Comparison of ENCODE assay signal across 20 cellular contexts in the genomic region with DNA sequence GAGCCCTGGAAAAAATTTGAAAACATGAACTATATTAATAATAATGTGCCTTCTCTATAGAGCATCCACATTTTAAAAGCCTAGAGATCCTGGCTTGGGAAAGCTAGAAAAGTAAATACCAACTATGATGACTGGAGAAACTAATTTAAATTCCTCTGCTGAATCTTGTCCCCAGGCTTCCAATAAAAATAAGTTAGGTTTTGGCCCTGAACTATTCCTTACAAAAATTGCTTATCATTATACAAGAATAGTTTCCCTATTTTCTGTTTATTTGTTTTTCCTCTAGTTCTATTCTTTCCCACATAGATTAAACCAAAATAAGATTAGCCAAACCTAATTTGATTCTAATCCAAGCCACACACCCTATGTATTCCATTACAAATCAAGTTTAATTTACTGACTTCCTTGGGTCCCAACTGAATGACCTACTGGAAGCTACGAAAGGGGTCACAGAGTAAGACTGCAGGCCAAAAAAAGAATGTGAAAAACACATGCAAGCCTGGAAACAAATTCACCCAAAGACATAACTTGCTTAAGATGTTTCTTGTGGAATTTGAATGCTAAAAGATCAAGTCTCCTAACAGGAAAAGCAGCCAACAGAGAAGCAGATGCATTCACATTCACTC.
DNase-seq lines count a peak whose midpoint lies in the region; ATAC-seq and TF ChIP-seq lines count a peak whose summit lies in the region.
"Had no signal": no experiment of that assay in that cellular context is flagged by ENCODE, and none has a peak within 500 bp of the region (broad histone marks: within the 10 kb centered on the region; RNA-seq: fewer than 3 reads in every experiment).

No MANE protein-coding gene starts in this region.

- H3K27me3 Mint-ChIP-seq in WTC11 (ENCODE audit: low read depth): no peaks in the 10 kb centered on the region
- H3K27me3 Mint-ChIP-seq: stimulated activated memory B cell treated with anti-CD40 and anti-IgM and Interleukin-4, amounts not matched to agents 10 μg/mL and 1 μg/mL and 100 μg/mL, for 72 hours had no signal

- no peak overlapping the region for H3K4me3 Mint-ChIP-seq in WTC11
- H3K4me3 Mint-ChIP-seq: activated naive CD8-positive, alpha-beta T cell treated with anti-CD3 and anti-CD28 coated beads, Interleukin-2, amount 10 ng/mL, durations not matched to agents 7 days and 5 days; activated T-cell treated with anti-CD3 and anti-CD28 coated beads, Interleukin-2, amount 50 U/mL, for 4 hours; stimulated activated memory B cell treated with anti-CD40 and anti-IgM and Interleukin-4, amounts not matched to agents 10 μg/mL and 1 μg/mL and 100 μg/mL, for 72 hours had no signal

- H3K9me3 Mint-ChIP-seq in WTC11: peaks cover 45% of the 10 kb centered on the region
- H3K9me3 Mint-ChIP-seq: activated T-cell treated with anti-CD3 and anti-CD28 coated beads, Interleukin-2, amount 50 U/mL, for 4 hours; stimulated activated memory B cell treated with anti-CD40 and anti-IgM and Interleukin-4, amounts not matched to agents 10 μg/mL and 1 μg/mL and 100 μg/mL, for 72 hours had no signal

- DNase-seq in EH (ENCODE audit: low read depth) (peak; percentile 93), WTC11 (ENCODE audit: low spot score) (no peak), left cardiac atrium (no peak), sciatic nerve (ENCODE audit: low spot score) (no peak), germinal center (ENCODE audit: low spot score) (no peak), kidney glomerular epithelial cell (lab: John Stamatoyannopoulos, UW) (no peak), NCI-H510A treated with DMSO at 0.1 percent for 48 hours (lab: John Stamatoyannopoulos, UW) (no peak)
- DNase-seq: activated CD4-positive, alpha-beta T cell treated with anti-CD3 and anti-CD28 coated beads, Interleukin-2, amount 50 U/mL, for 48 hours; activated naive CD8-positive, alpha-beta T cell treated with anti-CD3 and anti-CD28 coated beads, Interleukin-2, amount 10 ng/mL, durations not matched to agents 7 days and 5 days; activated T-cell treated with anti-CD3 and anti-CD28 coated beads, Interleukin-2, amount 50 U/mL, for 4 hours; BE2C; cerebellar nuclear complex; DMS153; GOT3; NCI-H1694 treated with DMSO at 0.1 percent for 48 hours; NCI-H524 treated with DMSO at 0.1 percent for 48 hours; OCI-M1; ovary had no signal

- ATAC-seq in WTC11 (no peak), left cardiac atrium (peak; percentile 31 to 66), sciatic nerve (peak; percentile 84), HG03097 (IDR thresholded peaks at IDR 0.05; ENCODE audit: low FRiP score, unreplicated experiment) (no peak)
- ATAC-seq: activated T-cell treated with anti-CD3 and anti-CD28 coated beads, Interleukin-2, amount 50 U/mL, for 4 hours; stimulated activated memory B cell treated with anti-CD40 and anti-IgM and Interleukin-4, amounts not matched to agents 10 μg/mL and 1 μg/mL and 100 μg/mL, for 72 hours had no signal

- no peak for TF ChIP-seq CTCF in WTC11 (IDR thresholded peaks at IDR 0.05)

- intact Hi-C loops in left cardiac atrium (cut with DNase I) (loop anchor here (5.0 kb wide), 3 partner anchors 179 to 709 kb away; no protein-coding TSS in a partner anchor), sciatic nerve (cut with DNase I) (no loop called here)

- CTCF ChIA-PET in WTC11 (lab: Charles Lee): no interaction called here

- H3K27ac Mint-ChIP-seq in WTC11: peak overlapping the region; percentile 96
- H3K27ac Mint-ChIP-seq: activated naive CD8-positive, alpha-beta T cell treated with anti-CD3 and anti-CD28 coated beads, Interleukin-2, amount 10 ng/mL, durations not matched to agents 7 days and 5 days; stimulated activated memory B cell treated with anti-CD40 and anti-IgM and Interleukin-4, amounts not matched to agents 10 μg/mL and 1 μg/mL and 100 μg/mL, for 72 hours had no signal

- H3K36me3 Mint-ChIP-seq in WTC11: peaks cover 77% of the 10 kb centered on the region
- H3K36me3 Mint-ChIP-seq: activated naive CD8-positive, alpha-beta T cell treated with anti-CD3 and anti-CD28 coated beads, Interleukin-2, amount 10 ng/mL, durations not matched to agents 7 days and 5 days had no signal

- peaks cover 33% of the 10 kb centered on the region for H3K4me1 Mint-ChIP-seq in WTC11
- H3K4me1 Mint-ChIP-seq: activated naive CD8-positive, alpha-beta T cell treated with anti-CD3 and anti-CD28 coated beads, Interleukin-2, amount 10 ng/mL, durations not matched to agents 7 days and 5 days had no signal

- POLR2A ChIA-PET in WTC11 (lab: Charles Lee): no interaction called here

TF ChIP-seq in WTC11, 78 proteins besides CTCF, POLR2A, EP300 and RAD21:
- TF ChIP-seq ZNF263 (CRISPR knock-in tag; IDR thresholded peaks at IDR 0.05; ENCODE audit: low read depth): no peak
- no peak for TF ChIP-seq ATF3 (CRISPR knock-in tag; conservative IDR thresholded peaks at IDR 0.05)
- TF ChIP-seq TEAD1 (CRISPR knock-in tag; IDR thresholded peaks at IDR 0.05): no peak
- no peak for TF ChIP-seq CREB1 (CRISPR knock-in tag; IDR thresholded peaks at IDR 0.05)
- no peak for TF ChIP-seq ATF1 (CRISPR knock-in tag; IDR thresholded peaks at IDR 0.05)
- no peak for TF ChIP-seq ZBTB21 (CRISPR knock-in tag; IDR thresholded peaks at IDR 0.05; ENCODE audit: borderline replicate concordance)
- TF ChIP-seq, protein P1, sequence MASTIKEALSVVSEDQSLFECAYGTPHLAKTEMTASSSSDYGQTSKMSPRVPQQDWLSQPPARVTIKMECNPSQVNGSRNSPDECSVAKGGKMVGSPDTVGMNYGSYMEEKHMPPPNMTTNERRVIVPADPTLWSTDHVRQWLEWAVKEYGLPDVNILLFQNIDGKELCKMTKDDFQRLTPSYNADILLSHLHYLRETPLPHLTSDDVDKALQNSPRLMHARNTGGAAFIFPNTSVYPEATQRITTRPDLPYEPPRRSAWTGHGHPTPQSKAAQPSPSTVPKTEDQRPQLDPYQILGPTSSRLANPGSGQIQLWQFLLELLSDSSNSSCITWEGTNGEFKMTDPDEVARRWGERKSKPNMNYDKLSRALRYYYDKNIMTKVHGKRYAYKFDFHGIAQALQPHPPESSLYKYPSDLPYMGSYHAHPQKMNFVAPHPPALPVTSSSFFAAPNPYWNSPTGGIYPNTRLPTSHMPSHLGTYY (CRISPR knock-in tag; IDR thresholded peaks at IDR 0.05): no peak
- TF ChIP-seq MAX (CRISPR knock-in tag; IDR thresholded peaks at IDR 0.05): no peak
- TF ChIP-seq EMX1 (CRISPR knock-in tag; IDR thresholded peaks at IDR 0.05): no peak
- TF ChIP-seq NR3C1 (CRISPR knock-in tag; conservative IDR thresholded peaks at IDR 0.05; ENCODE audit: low read depth): no peak
- TF ChIP-seq RELA (CRISPR knock-in tag; IDR thresholded peaks at IDR 0.05; ENCODE audit: borderline replicate concordance): no peak
- TF ChIP-seq ELF4 (CRISPR knock-in tag; IDR thresholded peaks at IDR 0.05; ENCODE audit: low read depth): no peak
- TF ChIP-seq E2F1 (CRISPR knock-in tag; IDR thresholded peaks at IDR 0.05): no peak
- no peak for TF ChIP-seq JAZF1 (CRISPR knock-in tag; IDR thresholded peaks at IDR 0.05)
- TF ChIP-seq TEAD4 (CRISPR knock-in tag; IDR thresholded peaks at IDR 0.05): no peak
- TF ChIP-seq ZNF512 (CRISPR knock-in tag; IDR thresholded peaks at IDR 0.05; ENCODE audit: borderline replicate concordance): no peak
- no peak for TF ChIP-seq SMAD3 (CRISPR knock-in tag; IDR thresholded peaks at IDR 0.05; ENCODE audit: borderline replicate concordance)
- no peak for TF ChIP-seq ZNF232 (CRISPR knock-in tag; IDR thresholded peaks at IDR 0.05)

Comparison
In these comparisons a context has a peak if more than half of its experiments do, and no peak if none do; other contexts are left out.
1. ATAC-seq: peak in left cardiac atrium (2 of 2) and sciatic nerve (single experiment); none in WTC11 (single experiment) and HG03097 (single experiment).